Comparison of ENCODE assay signal across 31 cellular contexts in the genomic region with DNA sequence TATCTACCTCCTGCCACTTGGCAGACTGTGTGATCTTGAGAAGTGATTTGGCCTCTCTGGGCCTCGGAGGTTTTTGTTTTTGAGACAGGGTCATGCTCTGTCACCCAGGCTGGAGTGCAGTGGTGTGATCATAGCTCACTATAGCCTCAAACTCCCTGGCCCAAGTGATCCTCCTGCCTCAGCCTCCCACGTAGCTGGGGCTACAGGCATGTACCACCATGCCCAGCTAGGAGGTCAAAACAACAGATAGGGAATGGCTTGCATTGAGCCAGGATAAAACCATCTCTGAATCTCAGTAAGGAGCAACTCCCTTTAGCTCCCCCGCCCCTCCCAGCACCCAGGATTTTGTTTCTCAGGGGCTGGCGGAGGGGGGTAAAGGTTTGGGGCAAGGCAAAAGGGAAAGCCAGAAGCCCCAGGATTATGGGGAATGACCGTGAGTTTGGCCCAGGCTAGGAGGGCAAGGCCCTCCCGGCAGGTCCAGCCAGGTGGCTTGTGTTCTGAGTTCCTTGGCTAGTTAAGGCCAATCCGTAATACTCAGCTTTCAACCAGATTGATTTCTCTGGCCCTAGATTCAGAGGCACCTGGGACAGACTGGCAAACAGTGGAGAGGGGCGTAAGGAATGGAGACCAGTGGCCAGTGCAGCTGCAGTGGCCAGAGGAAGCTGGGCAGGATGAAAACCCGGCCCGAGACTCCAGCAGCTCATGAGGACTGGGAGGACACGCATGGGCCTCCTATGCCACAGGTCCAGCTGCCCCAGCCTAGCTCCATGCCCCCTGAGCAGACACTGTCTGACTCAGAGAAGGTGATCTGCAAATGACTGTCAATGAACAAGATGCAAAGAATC.
DNase-seq lines count a peak whose midpoint lies in the region; ATAC-seq and TF ChIP-seq lines count a peak whose summit lies in the region.
"Had no signal": no experiment of that assay in that cellular context is flagged by ENCODE, and none has a peak within 500 bp of the region (broad histone marks: within the 10 kb centered on the region; RNA-seq: fewer than 3 reads in every experiment).

No MANE protein-coding gene starts in this region.

- intact Hi-C loops in transverse colon (cut with DNase I; ENCODE audit: low total_unique reads) (no loop called here), gastrocnemius medialis (cut with DNase I; ENCODE audit: low total_unique reads) (no loop called here)

- H3K4me3 ChIP-seq in transverse colon, result no peak overlapping the region
- H3K4me3 ChIP-seq in gastrocnemius medialis, result no peak overlapping the region
- H3K4me3 ChIP-seq: hepatocyte, PC-9, psoas muscle, upper lobe of left lung had no signal

- H3K4me3 Mint-ChIP-seq in activated T-cell treated with anti-CD3 and anti-CD28 coated beads, Interleukin-2, amount 50 U/mL, for 4 hours, result no peak overlapping the region
- H3K4me3 Mint-ChIP-seq: activated naive CD8-positive, alpha-beta T cell treated with anti-CD3 and anti-CD28 coated beads, Interleukin-2, amount 50 U/mL, for 24 hours had no signal

- no peak for TF ChIP-seq CTCF in transverse colon (IDR thresholded peaks at IDR 0.05)
- no peak for TF ChIP-seq CTCF in gastrocnemius medialis (IDR thresholded peaks at IDR 0.05 in 4 of 5, conservative IDR thresholded peaks at IDR 0.05 in 1 of 5)

- H3K36me3 ChIP-seq in transverse colon, result no peaks in the 10 kb centered on the region
- H3K36me3 ChIP-seq in gastrocnemius medialis, result no peaks in the 10 kb centered on the region
- H3K36me3 ChIP-seq: upper lobe of left lung had no signal

- TF ChIP-seq EP300 in transverse colon (IDR thresholded peaks at IDR 0.05; ENCODE audit: low read depth), result no peak

- in situ Hi-C loops in transverse colon (cut with MboI; ENCODE audit: low pct_ligation_motif_present in 1 of 4, low pct_unique_long_range_greater_than_20kb in 1 of 4, low sequenced_read_pairs in 3 of 4) (no loop called here), gastrocnemius medialis (cut with MboI; ENCODE audit: low sequenced_read_pairs in 4 of 4) (no loop called here)

- H3K4me1 Mint-ChIP-seq in activated T-cell treated with anti-CD3 and anti-CD28 coated beads, Interleukin-2, amount 50 U/mL, for 4 hours (ENCODE audit: low read depth), result peaks cover 12% of the 10 kb centered on the region
- H3K4me1 Mint-ChIP-seq: IgD-negative memory B cell had no signal

- H3K27ac ChIP-seq in transverse colon (no peak overlapping the region), gastrocnemius medialis (no peak overlapping the region)
- H3K27ac ChIP-seq: PC-9, psoas muscle, upper lobe of left lung had no signal

- H3K27me3 ChIP-seq in transverse colon, result no peaks in the 10 kb centered on the region
- no peaks in the 10 kb centered on the region for H3K27me3 ChIP-seq in gastrocnemius medialis
- H3K27me3 ChIP-seq: hepatocyte, upper lobe of left lung had no signal

- ATAC-seq in activated T-cell treated with anti-CD3 and anti-CD28 coated beads, Interleukin-2, amount 50 U/mL, for 4 hours, result no peak
- no peak for ATAC-seq in HG03045 (IDR thresholded peaks at IDR 0.05; ENCODE audit: unreplicated experiment)
- no peak for ATAC-seq in gastrocnemius medialis
- ATAC-seq: activated CD4-positive, CD25-positive, alpha-beta regulatory T cell treated with anti-CD3 and anti-CD28 coated beads, Interleukin-2, amount 50 U/mL, for 24 hours; activated naive CD8-positive, alpha-beta T cell treated with anti-CD3 and anti-CD28 coated beads, Interleukin-2, amount 50 U/mL, for 24 hours; psoas muscle had no signal

- H3K36me3 Mint-ChIP-seq in activated T-cell treated with anti-CD3 and anti-CD28 coated beads, Interleukin-2, amount 50 U/mL, for 4 hours (ENCODE audit: insufficient read depth), result no peaks in the 10 kb centered on the region
- H3K36me3 Mint-ChIP-seq: IgD-negative memory B cell had no signal

- H3K27me3 Mint-ChIP-seq in activated T-cell treated with anti-CD3 and anti-CD28 coated beads, Interleukin-2, amount 50 U/mL, for 4 hours (ENCODE audit: low read depth), result no peaks in the 10 kb centered on the region

- peak; percentile 14 for DNase-seq in activated T-cell treated with anti-CD3 and anti-CD28 coated beads, Interleukin-2, amount 50 U/mL, for 1 hour
- DNase-seq in activated T-cell treated with anti-CD3 and anti-CD28 coated beads, Interleukin-2, amount 50 U/mL, for 4 hours, result no peak
- DNase-seq in activated CD8-positive, alpha-beta memory T cell treated with anti-CD3 and anti-CD28 coated beads, Interleukin-2, amount 50 U/mL, for 48 hours, result peak; percentile 13
- peak; percentile 73 for DNase-seq in mesenteric fat pad (ENCODE audit: low spot score)
- peak; percentile 1 for DNase-seq in transverse colon
- no peak for DNase-seq in SKM-1 treated with dmso at 0.1 percent for 144 hours (lab: John Stamatoyannopoulos, UW; ENCODE audit: unreplicated experiment)
- no peak for DNase-seq in gastrocnemius medialis
- DNase-seq: 8988T; activated CD4-positive, alpha-beta T cell treated with anti-CD3 and anti-CD28 coated beads, Interleukin-2, amount 50 U/mL, for 48 hours; activated naive CD4-positive, alpha-beta T cell; activated naive CD8-positive, alpha-beta T cell treated with anti-CD3 and anti-CD28 coated beads, Interleukin-2, amount 50 U/mL, for 24 hours; C1 segment of cervical spinal cord; central memory CD4-positive, alpha-beta T cell; DMS79 treated with DMSO at 0.1 percent for 48 hours; GF-D8; mesendoderm; NCI-H1436 treated with DMSO at 0.1 percent for 48 hours; NCI-H2081 treated with DMSO at 0.1 percent for 48 hours; NCI-H2227 treated with DMSO at 0.1 percent for 48 hours; NCI-H526 treated with DMSO at 0.1 percent for 48 hours; NK-92 treated with Interleukin-12 subunit alpha and Interleukin-12 subunit beta, amount 100 ng/mL, for 24 hours; PC-9; psoas muscle; stimulated activated CD4-positive, alpha-beta T cell treated with anti-CD3 and anti-CD28 coated beads, Interleukin-4, amount 100 ng/mL, for 24 hours; T-helper 2 cell had no signal

- no peaks in the 10 kb centered on the region for H3K4me1 ChIP-seq in transverse colon
- H3K4me1 ChIP-seq in gastrocnemius medialis, result no peaks in the 10 kb centered on the region
- H3K4me1 ChIP-seq: Caco-2, psoas muscle had no signal

- H3K9me3 Mint-ChIP-seq in activated T-cell treated with anti-CD3 and anti-CD28 coated beads, Interleukin-2, amount 50 U/mL, for 4 hours, result no peaks in the 10 kb centered on the region
- H3K9me3 Mint-ChIP-seq: activated naive CD8-positive, alpha-beta T cell treated with anti-CD3 and anti-CD28 coated beads, Interleukin-2, amount 50 U/mL, for 24 hours; IgD-negative memory B cell had no signal

- WGBS in transverse colon (ENCODE audit: low coverage in 1 of 2), 2 donors, result 86 to 91% methylated on average over 1 to 11 of the region's 11 CpGs

- no peaks in the 10 kb centered on the region for H3K9me3 ChIP-seq in transverse colon
- H3K9me3 ChIP-seq in gastrocnemius medialis, result no peaks in the 10 kb centered on the region
- H3K9me3 ChIP-seq: Caco-2, psoas muscle, upper lobe of left lung had no signal

- TF ChIP-seq POLR2A in transverse colon (IDR thresholded peaks at IDR 0.05), result no peak
- no peak for TF ChIP-seq POLR2A in gastrocnemius medialis (IDR thresholded peaks at IDR 0.05)

Comparison
In these comparisons a context has a peak if more than half of its experiments do, and no peak if none do; other contexts are left out.
1. DNase-seq: peak in activated T-cell treated with anti-CD3 and anti-CD28 coated beads, Interleukin-2, amount 50 U/mL, for 1 hour (single experiment), activated CD8-positive, alpha-beta memory T cell treated with anti-CD3 and anti-CD28 coated beads, Interleukin-2, amount 50 U/mL, for 48 hours (single experiment), mesenteric fat pad (single experiment) and transverse colon (single experiment); none in activated T-cell treated with anti-CD3 and anti-CD28 coated beads, Interleukin-2, amount 50 U/mL, for 4 hours (single experiment), SKM-1 treated with dmso at 0.1 percent for 144 hours (single experiment) and gastrocnemius medialis (0 of 2).